ENCODE assay signal across 32 cellular contexts in the genomic region with DNA sequence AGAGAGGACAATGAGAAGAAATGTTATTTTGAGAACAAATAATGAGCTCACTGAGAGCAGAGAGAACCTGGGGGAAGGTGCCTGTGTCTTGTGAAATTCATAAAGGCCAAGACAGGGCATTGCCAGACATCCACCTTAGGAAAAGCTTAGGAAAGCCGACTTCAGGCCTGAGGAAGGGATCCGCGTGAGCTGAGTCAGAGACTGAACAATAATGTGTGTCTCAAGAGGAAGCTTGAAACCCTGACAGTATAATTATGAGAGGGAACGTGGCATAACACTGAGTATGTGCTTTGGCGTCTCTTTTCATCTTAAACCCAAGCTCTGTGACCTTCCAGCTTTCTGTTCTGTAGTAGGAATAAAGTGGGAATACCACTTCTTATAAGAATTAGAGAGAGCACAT.
"Had no signal": no experiment of that assay in that cellular context is flagged by ENCODE, and none has a peak within 500 bp of the region (broad histone marks: within the 10 kb centered on the region; RNA-seq: fewer than 3 reads in every experiment).

No MANE protein-coding gene starts in this region.

- H3K4me2 ChIP-seq: KMS-11 had no signal

- H3K27ac ChIP-seq: KMS-11 had no signal

- H3K9me3 ChIP-seq: MG63 had no signal

- H3K27me3 ChIP-seq: MG63 had no signal

- H3K36me3 ChIP-seq: MG63 had no signal

- H3K9ac ChIP-seq: KMS-11 had no signal

- DNase-seq: Karpas-422, Kasumi-1, KBM-7, KG1, MG63, MM.1S, MV-4-11, NCI-H1048, NCI-H1092, NCI-H1092 treated with DMSO at 0.1 percent for 48 hours, NCI-H1105, NCI-H1105 treated with DMSO at 0.1 percent for 48 hours, NCI-H1417 treated with DMSO at 0.1 percent for 48 hours, NCI-H1436 treated with DMSO at 0.1 percent for 48 hours, NCI-H146, NCI-H1694, NCI-H1694 treated with DMSO at 0.1 percent for 48 hours, NCI-H1930, NCI-H2029, NCI-H2029 treated with DMSO at 0.1 percent for 48 hours, NCI-H2081, NCI-H2081 treated with DMSO at 0.1 percent for 48 hours, NCI-H2107, NCI-H2171, NCI-H2171 treated with DMSO at 0.1 percent for 48 hours, NCI-H2227 treated with DMSO at 0.1 percent for 48 hours, NCI-H226, NCI-H345, NCI-H446, NCI-H446 treated with DMSO at 0.1 percent for 48 hours, NCI-H510A had no signal

- H3K4me3 ChIP-seq: MG63 had no signal
